1 cellular context compared by ENCODE assay signal in the genomic region with DNA sequence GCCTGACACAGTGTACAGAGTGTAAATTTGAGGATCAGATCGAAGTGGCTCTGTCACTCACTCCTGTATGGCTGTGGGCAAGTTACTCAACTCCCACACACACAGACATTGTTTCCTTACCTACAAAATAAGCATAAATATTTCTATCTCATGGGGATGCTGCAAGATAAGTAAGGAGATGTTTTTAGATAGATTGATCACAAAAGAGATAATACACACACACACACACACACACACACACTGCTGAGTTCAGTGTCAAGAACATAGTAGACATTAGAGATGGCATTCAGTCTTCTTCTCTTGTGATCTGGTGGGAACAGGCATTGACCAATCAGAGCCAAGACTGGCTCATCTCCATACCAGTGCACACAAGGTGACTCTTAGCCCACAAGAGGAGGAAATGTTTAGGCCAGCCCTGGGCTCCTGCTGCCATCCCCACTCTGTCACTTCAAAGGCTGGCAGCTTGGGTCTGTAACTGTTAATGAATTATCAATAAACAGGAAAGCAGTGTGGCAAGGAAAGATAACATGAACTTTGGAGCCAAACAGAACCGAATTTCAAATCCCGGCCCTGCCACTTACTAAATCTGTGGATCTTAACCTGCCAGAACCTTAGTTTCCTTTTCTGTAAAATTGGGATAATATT.
TF ChIP-seq lines count a peak whose summit lies in the region.

No MANE protein-coding gene starts in this region.

TF ChIP-seq in HepG2, 621 proteins besides CTCF, POLR2A, EP300 and RAD21 (continued from another document and continues in another):
- TF ChIP-seq, protein P1, sequence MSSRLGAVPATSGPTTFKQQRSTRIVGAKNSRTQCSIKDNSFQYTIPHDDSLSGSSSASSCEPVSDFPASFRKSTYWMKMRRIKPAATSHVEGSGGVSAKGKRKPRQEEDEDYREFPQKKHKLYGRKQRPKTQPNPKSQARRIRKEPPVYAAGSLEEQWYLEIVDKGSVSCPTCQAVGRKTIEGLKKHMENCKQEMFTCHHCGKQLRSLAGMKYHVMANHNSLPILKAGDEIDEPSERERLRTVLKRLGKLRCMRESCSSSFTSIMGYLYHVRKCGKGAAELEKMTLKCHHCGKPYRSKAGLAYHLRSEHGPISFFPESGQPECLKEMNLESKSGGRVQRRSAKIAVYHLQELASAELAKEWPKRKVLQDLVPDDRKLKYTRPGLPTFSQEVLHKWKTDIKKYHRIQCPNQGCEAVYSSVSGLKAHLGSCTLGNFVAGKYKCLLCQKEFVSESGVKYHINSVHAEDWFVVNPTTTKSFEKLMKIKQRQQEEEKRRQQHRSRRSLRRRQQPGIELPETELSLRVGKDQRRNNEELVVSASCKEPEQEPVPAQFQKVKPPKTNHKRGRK (CRISPR knock-in tag; IDR thresholded peaks at IDR 0.05), result no peak
- TF ChIP-seq KAT2B (IDR thresholded peaks at IDR 0.05; ENCODE audit: borderline replicate concordance, low read depth, low read length), result no peak
- no peak for TF ChIP-seq PHB2 (IDR thresholded peaks at IDR 0.05; ENCODE audit: partially characterized antibody)
- TF ChIP-seq, protein P2, sequence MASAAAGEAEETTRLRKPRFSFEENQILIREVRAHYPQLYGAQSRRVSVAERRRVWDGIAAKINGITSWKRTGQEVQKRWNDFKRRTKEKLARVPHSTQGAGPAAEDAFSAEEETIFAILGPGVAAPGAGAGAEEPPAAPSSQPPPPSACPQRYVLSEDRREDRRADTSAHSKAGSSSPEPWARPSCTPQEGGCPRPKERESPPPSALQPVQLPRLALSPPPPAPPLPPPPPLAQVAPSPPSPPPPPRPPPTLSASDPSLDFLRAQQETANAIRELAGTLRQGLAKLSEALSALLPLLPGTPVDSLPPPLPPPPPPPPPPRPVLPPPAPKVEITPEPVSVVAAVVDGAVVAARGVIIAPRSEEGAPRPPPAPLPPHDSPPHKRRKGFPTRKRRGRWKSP (CRISPR knock-in tag; IDR thresholded peaks at IDR 0.05), result peak; percentile 23; the same call in 1 of the 2 replicates
- TF ChIP-seq NR2C2 (CRISPR knock-in tag; IDR thresholded peaks at IDR 0.05; ENCODE audit: borderline replicate concordance), result peak; percentile 65
- TF ChIP-seq, protein P3, sequence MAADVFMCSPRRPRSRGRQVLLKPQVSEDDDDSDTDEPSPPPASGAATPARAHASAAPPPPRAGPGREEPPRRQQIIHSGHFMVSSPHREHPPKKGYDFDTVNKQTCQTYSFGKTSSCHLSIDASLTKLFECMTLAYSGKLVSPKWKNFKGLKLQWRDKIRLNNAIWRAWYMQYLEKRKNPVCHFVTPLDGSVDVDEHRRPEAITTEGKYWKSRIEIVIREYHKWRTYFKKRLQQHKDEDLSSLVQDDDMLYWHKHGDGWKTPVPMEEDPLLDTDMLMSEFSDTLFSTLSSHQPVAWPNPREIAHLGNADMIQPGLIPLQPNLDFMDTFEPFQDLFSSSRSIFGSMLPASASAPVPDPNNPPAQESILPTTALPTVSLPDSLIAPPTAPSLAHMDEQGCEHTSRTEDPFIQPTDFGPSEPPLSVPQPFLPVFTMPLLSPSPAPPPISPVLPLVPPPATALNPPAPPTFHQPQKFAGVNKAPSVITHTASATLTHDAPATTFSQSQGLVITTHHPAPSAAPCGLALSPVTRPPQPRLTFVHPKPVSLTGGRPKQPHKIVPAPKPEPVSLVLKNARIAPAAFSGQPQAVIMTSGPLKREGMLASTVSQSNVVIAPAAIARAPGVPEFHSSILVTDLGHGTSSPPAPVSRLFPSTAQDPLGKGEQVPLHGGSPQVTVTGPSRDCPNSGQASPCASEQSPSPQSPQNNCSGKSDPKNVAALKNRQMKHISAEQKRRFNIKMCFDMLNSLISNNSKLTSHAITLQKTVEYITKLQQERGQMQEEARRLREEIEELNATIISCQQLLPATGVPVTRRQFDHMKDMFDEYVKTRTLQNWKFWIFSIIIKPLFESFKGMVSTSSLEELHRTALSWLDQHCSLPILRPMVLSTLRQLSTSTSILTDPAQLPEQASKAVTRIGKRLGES (CRISPR knock-in tag; IDR thresholded peaks at IDR 0.05; ENCODE audit: borderline replicate concordance), result no peak
- TF ChIP-seq ZNF589 (CRISPR knock-in tag; conservative IDR thresholded peaks at IDR 0.05), result peak; percentile 77; the same call in 1 of the 2 replicates
- no peak for TF ChIP-seq IKZF4 (CRISPR knock-in tag; IDR thresholded peaks at IDR 0.05; ENCODE audit: borderline replicate concordance, low read depth, not compliant biosample characterization)
- TF ChIP-seq NR2F2 (IDR thresholded peaks at IDR 0.05; ENCODE audit: borderline replicate concordance, low read depth), result peak; percentile 72; the same call in 1 of the 2 replicates
- no peak for TF ChIP-seq ZNF296 (CRISPR knock-in tag; conservative IDR thresholded peaks at IDR 0.05)
- peak; percentile 76; the same call in 1 of the 2 replicates for TF ChIP-seq ZNF292 (CRISPR knock-in tag; IDR thresholded peaks at IDR 0.05; ENCODE audit: borderline replicate concordance, low read depth)
- TF ChIP-seq ZNF766 (CRISPR knock-in tag; IDR thresholded peaks at IDR 0.05; ENCODE audit: borderline replicate concordance), result 0 out of 2 replicates have a peak, but pooled peaks have one; percentile 40
- no peak for TF ChIP-seq ZFP36L2 (CRISPR knock-in tag; IDR thresholded peaks at IDR 0.05)
- TF ChIP-seq PITX1 (CRISPR knock-in tag; IDR thresholded peaks at IDR 0.05), result peak; percentile 90
- TF ChIP-seq MEIS2 (CRISPR knock-in tag; IDR thresholded peaks at IDR 0.05), result peak; percentile 98
- no peak for TF ChIP-seq SNAI1 (CRISPR knock-in tag; IDR thresholded peaks at IDR 0.05; ENCODE audit: borderline replicate concordance)
- no peak; the same call in 1 of the 2 replicates for TF ChIP-seq ZNF792 (CRISPR knock-in tag; IDR thresholded peaks at IDR 0.05)
- no peak for TF ChIP-seq MZF1 (CRISPR knock-in tag; IDR thresholded peaks at IDR 0.05; ENCODE audit: borderline replicate concordance)
- TF ChIP-seq NONO (IDR thresholded peaks at IDR 0.05), result no peak
- TF ChIP-seq NONO (CRISPR knock-in tag; conservative IDR thresholded peaks at IDR 0.05), result peak; percentile 94
- TF ChIP-seq ESRRA (CRISPR knock-in tag; IDR thresholded peaks at IDR 0.05; ENCODE audit: low read depth), result peak; percentile 77
- no peak for TF ChIP-seq RARG (CRISPR knock-in tag; IDR thresholded peaks at IDR 0.05; ENCODE audit: low read depth)
- 0 out of 2 replicates have a peak, but pooled peaks have one; percentile 36 for TF ChIP-seq GZF1 (CRISPR knock-in tag; IDR thresholded peaks at IDR 0.05)
- TF ChIP-seq GPN1 (CRISPR knock-in tag; IDR thresholded peaks at IDR 0.05; ENCODE audit: borderline replicate concordance), result no peak
- no peak for TF ChIP-seq DNMT3B (CRISPR knock-in tag; conservative IDR thresholded peaks at IDR 0.05)
- peak; percentile 59; the same call in 1 of the 2 replicates for TF ChIP-seq ARID4A (CRISPR knock-in tag; IDR thresholded peaks at IDR 0.05; ENCODE audit: borderline replicate concordance)
- TF ChIP-seq, protein P4, sequence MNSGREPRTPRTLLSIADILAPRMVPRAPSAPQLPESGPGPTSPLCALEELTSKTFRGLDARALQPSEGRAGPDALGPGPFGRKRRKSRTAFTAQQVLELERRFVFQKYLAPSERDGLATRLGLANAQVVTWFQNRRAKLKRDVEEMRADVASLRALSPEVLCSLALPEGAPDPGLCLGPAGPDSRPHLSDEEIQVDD (CRISPR knock-in tag; IDR thresholded peaks at IDR 0.05; ENCODE audit: borderline replicate concordance), result no peak
- TF ChIP-seq ZEB1 (IDR thresholded peaks at IDR 0.05; ENCODE audit: insufficient replicate concordance, low read depth), result peak; percentile 74
- TF ChIP-seq ZNF784 (CRISPR knock-in tag; IDR thresholded peaks at IDR 0.05; ENCODE audit: borderline replicate concordance), result peak; percentile 71; the same call in 1 of the 2 replicates
- TF ChIP-seq LCORL (IDR thresholded peaks at IDR 0.05), result peak; percentile 81
- TF ChIP-seq LCORL (CRISPR knock-in tag; IDR thresholded peaks at IDR 0.05), result peak; percentile 96
- TF ChIP-seq CHD4 (IDR thresholded peaks at IDR 0.05; ENCODE audit: borderline replicate concordance, low read length), result no peak; the same call in 1 of the 2 replicates
- TF ChIP-seq ZSCAN21 (CRISPR knock-in tag; IDR thresholded peaks at IDR 0.05; ENCODE audit: borderline replicate concordance), result no peak
- TF ChIP-seq ETV5 (CRISPR knock-in tag; IDR thresholded peaks at IDR 0.05; ENCODE audit: borderline replicate concordance), result peak; percentile 99
- TF ChIP-seq ZNF703 (CRISPR knock-in tag; IDR thresholded peaks at IDR 0.05; ENCODE audit: borderline replicate concordance), result no peak
- no peak for TF ChIP-seq ZNF180 (CRISPR knock-in tag; IDR thresholded peaks at IDR 0.05; ENCODE audit: borderline replicate concordance, low read depth)
- TF ChIP-seq KLF12 (CRISPR knock-in tag; IDR thresholded peaks at IDR 0.05; ENCODE audit: borderline replicate concordance), result no peak
- TF ChIP-seq, protein P5, sequence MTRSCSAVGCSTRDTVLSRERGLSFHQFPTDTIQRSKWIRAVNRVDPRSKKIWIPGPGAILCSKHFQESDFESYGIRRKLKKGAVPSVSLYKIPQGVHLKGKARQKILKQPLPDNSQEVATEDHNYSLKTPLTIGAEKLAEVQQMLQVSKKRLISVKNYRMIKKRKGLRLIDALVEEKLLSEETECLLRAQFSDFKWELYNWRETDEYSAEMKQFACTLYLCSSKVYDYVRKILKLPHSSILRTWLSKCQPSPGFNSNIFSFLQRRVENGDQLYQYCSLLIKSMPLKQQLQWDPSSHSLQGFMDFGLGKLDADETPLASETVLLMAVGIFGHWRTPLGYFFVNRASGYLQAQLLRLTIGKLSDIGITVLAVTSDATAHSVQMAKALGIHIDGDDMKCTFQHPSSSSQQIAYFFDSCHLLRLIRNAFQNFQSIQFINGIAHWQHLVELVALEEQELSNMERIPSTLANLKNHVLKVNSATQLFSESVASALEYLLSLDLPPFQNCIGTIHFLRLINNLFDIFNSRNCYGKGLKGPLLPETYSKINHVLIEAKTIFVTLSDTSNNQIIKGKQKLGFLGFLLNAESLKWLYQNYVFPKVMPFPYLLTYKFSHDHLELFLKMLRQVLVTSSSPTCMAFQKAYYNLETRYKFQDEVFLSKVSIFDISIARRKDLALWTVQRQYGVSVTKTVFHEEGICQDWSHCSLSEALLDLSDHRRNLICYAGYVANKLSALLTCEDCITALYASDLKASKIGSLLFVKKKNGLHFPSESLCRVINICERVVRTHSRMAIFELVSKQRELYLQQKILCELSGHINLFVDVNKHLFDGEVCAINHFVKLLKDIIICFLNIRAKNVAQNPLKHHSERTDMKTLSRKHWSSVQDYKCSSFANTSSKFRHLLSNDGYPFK (CRISPR knock-in tag; IDR thresholded peaks at IDR 0.05; ENCODE audit: borderline replicate concordance), result no peak
- no peak for TF ChIP-seq ATF5 (CRISPR knock-in tag; IDR thresholded peaks at IDR 0.05; ENCODE audit: low read depth)
- TF ChIP-seq RXRB (CRISPR knock-in tag; IDR thresholded peaks at IDR 0.05; ENCODE audit: borderline replicate concordance), result peak; percentile 98
- 0 out of 2 replicates have a peak, but pooled peaks have one; percentile 83 for TF ChIP-seq HINFP (CRISPR knock-in tag; IDR thresholded peaks at IDR 0.05; ENCODE audit: low read depth)
- peak; percentile 55 for TF ChIP-seq SIX4 (CRISPR knock-in tag; IDR thresholded peaks at IDR 0.05)
- no peak for TF ChIP-seq NCOA5 (CRISPR knock-in tag; IDR thresholded peaks at IDR 0.05)
- 0 out of 2 replicates have a peak, but pooled peaks have one; percentile 51 for TF ChIP-seq ZNF557 (CRISPR knock-in tag; IDR thresholded peaks at IDR 0.05)
